ENCODE assay signal across 11 cellular contexts in the genomic region with DNA sequence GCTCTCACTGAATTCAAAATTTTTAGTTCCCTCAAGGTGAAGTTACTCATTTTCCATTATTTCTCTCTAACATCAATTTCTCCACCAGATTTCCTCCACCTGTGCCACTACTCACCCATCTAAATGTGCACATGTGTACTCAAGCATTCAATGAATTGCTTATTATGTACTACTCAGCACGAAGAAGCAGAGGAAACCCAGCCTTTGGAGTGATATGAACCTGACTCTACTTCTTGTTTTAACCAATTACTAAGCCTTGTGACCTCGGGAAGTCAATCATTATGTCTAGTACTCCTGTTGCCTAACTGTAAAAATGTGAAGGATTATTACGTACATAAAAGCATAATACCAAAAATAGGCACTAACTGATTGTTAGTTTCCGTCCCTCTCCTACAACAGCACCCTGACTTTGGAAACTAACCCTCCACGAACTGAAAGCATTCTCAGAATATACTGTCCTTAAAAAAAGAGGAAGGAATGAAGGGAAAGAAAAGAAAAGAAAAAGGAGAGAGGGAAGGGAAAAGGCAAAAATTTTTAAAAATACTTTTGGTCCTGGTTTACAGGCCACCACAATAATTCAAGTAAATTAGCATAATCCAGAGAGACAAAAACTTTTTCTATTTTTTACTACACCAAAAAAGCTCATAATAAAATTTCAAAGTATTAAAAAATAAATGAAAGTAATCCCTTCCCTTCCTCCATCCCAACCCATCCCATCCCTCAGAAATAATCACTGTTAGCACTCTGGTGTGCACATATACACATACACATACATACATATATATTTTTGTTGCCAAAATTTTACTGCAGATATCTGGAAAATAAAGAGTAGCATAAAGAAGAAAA. TPM values are rescaled to one million over a fixed set of nuclear protein-coding genes. Genes with fewer than 3 reads are reported as not detected.
DNase-seq lines count a peak whose midpoint lies in the region; ATAC-seq, FAIRE-seq and TF ChIP-seq lines count a peak whose summit lies in the region.
"Had no signal": no experiment of that assay in that cellular context is flagged by ENCODE, and none has a peak within 500 bp of the region (broad histone marks: within the 10 kb centered on the region; RNA-seq: fewer than 3 reads in every experiment).

No MANE protein-coding gene starts in this region.

- TF ChIP-seq CTCF in OCI-LY7 (conservative IDR thresholded peaks at IDR 0.05; ENCODE audit: low read length) (no peak), H1 (IDR thresholded peaks at IDR 0.05; ENCODE audit: control extremely low read depth in 1 of 3, insufficient read depth in 1 of 3, low read depth in 1 of 3, low read length in 3 of 3) (no peak), type B pancreatic cell (conservative IDR thresholded peaks at IDR 0.05) (no peak)

- H3K4me2 ChIP-seq in OCI-LY7 (ENCODE audit: low read length) (peak overlapping the region; percentile 83), H1 (ENCODE audit: insufficient read depth in 1 of 2, low read depth in 2 of 2, low read length in 2 of 2) (no peak overlapping the region)

- H2BK12ac ChIP-seq in H1 (ENCODE audit: low read depth, low read length) = no peak overlapping the region

- H3K27ac ChIP-seq in OCI-LY7 (ENCODE audit: low read depth, low read length, poor library complexity, severe bottlenecking) (peak overlapping the region; percentile 87), H1 (ENCODE audit: low read depth, low read length) (no peak overlapping the region)

- CTCF ChIA-PET in OCI-LY7 (lab: Charles Lee; ENCODE audit: unreplicated experiment) (no interaction called here), H1 (lab: Charles Lee; ENCODE audit: partially characterized antibody) (interaction anchor here (0.5 kb wide), 1 partner anchor 41 kb away, joined by 3 read pairs; no protein-coding TSS in a partner anchor)

- H3K9ac ChIP-seq in H1 (replicated peaks in 1 of 4; ENCODE audit: extremely low read depth in 1 of 4, low read depth in 3 of 4, low read length in 3 of 4) = no peak overlapping the region

- H3K56ac ChIP-seq in H1 (replicated peaks; ENCODE audit: insufficient read length, low read depth, low read length) = no peak overlapping the region

- H4K20me1 ChIP-seq in OCI-LY7 (ENCODE audit: insufficient read depth, low read length) = peaks cover 26% of the 10 kb centered on the region; the same call in 1 of the 2 replicates
- H4K20me1 ChIP-seq in H1 (replicated peaks in 1 of 2; ENCODE audit: control insufficient read depth in 1 of 2, insufficient read depth in 2 of 2, low read length in 2 of 2) = peaks cover 32 to 58% of the 10 kb centered on the region in 2 experiments

- no peak overlapping the region for H3K18ac ChIP-seq in H1 (ENCODE audit: extremely low read depth, low read length)

- H4K5ac ChIP-seq in H1 (ENCODE audit: insufficient read length, low read depth, low read length) = no peak overlapping the region

- no peak overlapping the region for H3K23ac ChIP-seq in H1 (ENCODE audit: insufficient read length)

- H2AFZ ChIP-seq in OCI-LY7 (ENCODE audit: low read length) (no peak overlapping the region), H1 (ENCODE audit: low read length) (no peak overlapping the region)

- H3K4ac ChIP-seq in H1 (replicated peaks; ENCODE audit: insufficient read length, low read depth, low read length) = no peak overlapping the region

- no peak for DNase-seq in activated T-cell treated with anti-CD3 and anti-CD28 coated beads, Interleukin-2, amount 50 U/mL, for 72 hours
- DNase-seq in activated T-cell treated with anti-CD3 and anti-CD28 coated beads, Interleukin-2, amount 50 U/mL, for 48 hours = no peak
- DNase-seq in OCI-LY7 (ENCODE audit: low spot score) (peak; percentile 76), H1 (ENCODE audit: low read depth in 1 of 2, low spot score in 2 of 2) (no peak), type B pancreatic cell (ENCODE audit: extremely low spot score, unreplicated experiment) (no peak), AG20443 (ENCODE audit: low spot score) (no peak)
- no peak for DNase-seq in effector CD8-positive, alpha-beta T cell (lab: John Stamatoyannopoulos, UW)
- DNase-seq: left cardiac atrium, NCI-H187 treated with DMSO at 0.1 percent for 48 hours, occipital lobe had no signal

- H3K27ac Mint-ChIP-seq in activated T-cell treated with anti-CD3 and anti-CD28 coated beads, Interleukin-2, amount 50 U/mL, for 72 hours = peak overlapping the region; percentile 67
- peak overlapping the region; percentile 30 for H3K27ac Mint-ChIP-seq in type B pancreatic cell

- WGBS in H1 (ENCODE audit: extremely low coverage in 1 of 2, insufficient coverage in 1 of 2, insufficient read length in 1 of 2, insufficient replicate concordance in 2 of 2, low coverage in 1 of 2, low lambda C conversion rate in 2 of 2, missing lambda C conversion rate in 1 of 2), 2 experiments = 82% methylated on average over 5 of the region's 5 CpGs; no CpG with 5 or more reads in 1 of the 2 experiments

- peaks cover 0 to 9% of the 10 kb centered on the region in 2 donors for H3K36me3 Mint-ChIP-seq in activated T-cell treated with anti-CD3 and anti-CD28 coated beads, Interleukin-2, amount 50 U/mL, for 72 hours (ENCODE audit: insufficient read depth in 2 of 2)
- peaks cover 12% of the 10 kb centered on the region for H3K36me3 Mint-ChIP-seq in type B pancreatic cell

- H3K79me1 ChIP-seq in H1 (ENCODE audit: low read depth, low read length) = no peaks in the 10 kb centered on the region; the same call in none of the 2 replicates

- no peak for TF ChIP-seq EP300 in H1 (IDR thresholded peaks at IDR 0.05; ENCODE audit: borderline replicate concordance in 1 of 2, low read depth in 2 of 2, low read length in 2 of 2)

- H3K79me2 ChIP-seq in OCI-LY7 (ENCODE audit: insufficient read depth, low read depth, low read length) (peaks cover 98% of the 10 kb centered on the region), H1 (ENCODE audit: control insufficient read depth in 1 of 2, insufficient read depth in 2 of 2, low read length in 2 of 2) (peaks cover 68 to 98% of the 10 kb centered on the region in 2 experiments)

- H3K23me2 ChIP-seq in H1 (ENCODE audit: low read depth, low read length) = no peaks in the 10 kb centered on the region

- H2AK5ac ChIP-seq in H1 (ENCODE audit: low read depth, low read length) = no peak overlapping the region

- no peaks in the 10 kb centered on the region for H3K27me3 ChIP-seq in H1 (replicated peaks in 1 of 4; ENCODE audit: control insufficient read depth in 3 of 4, extremely low read depth in 1 of 4, insufficient read depth in 3 of 4, low read length in 3 of 4)

- POLR2A ChIA-PET in OCI-LY7 (lab: Charles Lee) (interaction anchor here (0.6 to 1.2 kb wide), 4 partner anchors 9 to 864 kb away, joined by 3 read pairs; no protein-coding TSS in a partner anchor), H1 (lab: Charles Lee; ENCODE audit: partially characterized antibody) (no interaction called here)

- peak overlapping the region; percentile 62 for H3K4me3 ChIP-seq in OCI-LY7 (ENCODE audit: low read depth, low read length, poor library complexity, severe bottlenecking)
- H3K4me3 ChIP-seq in H1 (ENCODE audit: extremely low read depth in 1 of 4, insufficient read depth in 2 of 4, low read depth in 3 of 4, low read length in 4 of 4) = no peak overlapping the region

- no peak overlapping the region for H2BK20ac ChIP-seq in H1 (ENCODE audit: low read length)

- TSS peak; percentile 11 for BruUV-seq in OCI-LY7 (replicated peaks; lab: Mats Ljungman, UMichigan)

- no peak for TF ChIP-seq POLR2A in H1 (IDR thresholded peaks at IDR 0.05; ENCODE audit: control extremely low read depth in 1 of 2, low read depth in 2 of 2, low read length in 2 of 2)

- H3K4me3 Mint-ChIP-seq in activated T-cell treated with anti-CD3 and anti-CD28 coated beads, Interleukin-2, amount 50 U/mL, for 72 hours = peak overlapping the region; percentile 6 to 20
- H3K4me3 Mint-ChIP-seq in type B pancreatic cell = no peak overlapping the region

- H2BK120ac ChIP-seq in H1 (replicated peaks; ENCODE audit: low read depth, low read length) = no peak overlapping the region

- ATAC-seq in activated T-cell treated with anti-CD3 and anti-CD28 coated beads, Interleukin-2, amount 50 U/mL, for 72 hours (replicated peaks in 1 of 2) = no peak
- ATAC-seq in GM19351 (IDR thresholded peaks at IDR 0.05; ENCODE audit: unreplicated experiment) = no peak

- H3K9me2 ChIP-seq in OCI-LY7 (ENCODE audit: insufficient read depth, low read length) = no peaks in the 10 kb centered on the region

- intact Hi-C loops in OCI-LY7 (cut with micrococcal nuclease; ENCODE audit: unreplicated experiment) = loop anchor here (2.0 kb wide), 1 partner anchor 53 kb away; a partner anchor contains a TSS

- peak; percentile 66 for FAIRE-seq in H1 (lab: Jason Lieb, UNC)

- H3K14ac ChIP-seq in H1 (ENCODE audit: insufficient read length) = no peak overlapping the region

- H2BK5ac ChIP-seq in H1 (ENCODE audit: low read depth, low read length) = no peak overlapping the region

- no peak overlapping the region for H4K8ac ChIP-seq in H1 (ENCODE audit: extremely low read depth, insufficient read depth, low read length)

- H3K27me3 Mint-ChIP-seq in activated T-cell treated with anti-CD3 and anti-CD28 coated beads, Interleukin-2, amount 50 U/mL, for 72 hours (ENCODE audit: low read depth) = no peaks in the 10 kb centered on the region
- H3K27me3 Mint-ChIP-seq in type B pancreatic cell = no peaks in the 10 kb centered on the region

- H3K9me3 ChIP-seq in OCI-LY7 (ENCODE audit: low read length) (no peaks in the 10 kb centered on the region), H1 (ENCODE audit: insufficient read depth in 2 of 2, low read depth in 1 of 2, low read length in 1 of 2) (no peaks in the 10 kb centered on the region)

- TF ChIP-seq RAD21 in H1 (IDR thresholded peaks at IDR 0.05 in 1 of 2, conservative IDR thresholded peaks at IDR 0.05 in 1 of 2; ENCODE audit: low read depth in 2 of 2, low read length in 2 of 2) = no peak

- no peak overlapping the region for H4K91ac ChIP-seq in H1 (replicated peaks; ENCODE audit: insufficient read length, low read length)

- peaks cover 31% of the 10 kb centered on the region; the same call in 1 of the 2 replicates for H3K36me3 ChIP-seq in OCI-LY7 (ENCODE audit: insufficient read depth, low read length)
- no peaks in the 10 kb centered on the region for H3K36me3 ChIP-seq in H1 (ENCODE audit: control insufficient read depth in 2 of 4, insufficient read depth in 4 of 4, low read length in 3 of 4)

- no peak overlapping the region for H2BK15ac ChIP-seq in H1 (ENCODE audit: low read length)

- no peaks in the 10 kb centered on the region for H3K9me3 Mint-ChIP-seq in activated T-cell treated with anti-CD3 and anti-CD28 coated beads, Interleukin-2, amount 50 U/mL, for 72 hours
- H3K9me3 Mint-ChIP-seq in type B pancreatic cell = no peaks in the 10 kb centered on the region

- H3K4me1 ChIP-seq in OCI-LY7 (ENCODE audit: insufficient read depth, low read length, poor library complexity, severe bottlenecking) (peaks cover 94% of the 10 kb centered on the region), H1 (replicated peaks in 1 of 4; ENCODE audit: control insufficient read depth in 3 of 4, insufficient read depth in 4 of 4, low read length in 3 of 4) (peaks cover 0 to 8% (median 1%) of the 10 kb centered on the region in 4 experiments; a peak in 4 of 7 replicates)

- H3K4me1 Mint-ChIP-seq in activated T-cell treated with anti-CD3 and anti-CD28 coated beads, Interleukin-2, amount 50 U/mL, for 72 hours (ENCODE audit: low read depth) = peaks cover 98% of the 10 kb centered on the region
- H3K4me1 Mint-ChIP-seq in type B pancreatic cell (ENCODE audit: unreplicated experiment) = peaks cover 34% of the 10 kb centered on the region

RNA-seq across cellular contexts. Expression of a gene that starts 53.6 kb away (rescaled TPM):
- 100 to 1,000 TPM in 1 of 2 donors, 10 to 100 TPM in 1; 73.5 to 130 TPM for total RNA-seq in activated T-cell treated with anti-CD3 and anti-CD28 coated beads, Interleukin-2, amount 50 U/mL, for 72 hours
- total RNA-seq in OCI-LY7 (2014; rRNA removed; shearing (Covaris generic)) = 92.1 and 96.9 TPM in 2 replicates
- total RNA-seq in OCI-LY7 (2022) = 129 and 130 TPM in 2 replicates
- 116 and 128 TPM in 2 replicates for total RNA-seq in H1 (2021; fragmentation: NEBNext Ultra II Directional; extraction: Animal tissue kit (Norgen Biotek cat#: 25700))
- 34.0 and 43.3 TPM in 2 replicates for polyA plus RNA-seq in H1 (2011; rRNA removed)
- 43.4 TPM for polyA plus RNA-seq in H1 (2011; cell fraction: cytosol; rRNA removed)
- polyA plus RNA-seq in H1 (2011; cell fraction: nucleus; rRNA removed) = 91.2 TPM
- polyA plus RNA-seq in H1 (2012, experiment 1 of 2) = 42.8 to 47.9 TPM (median 45.5 TPM) in 4 replicates
- 14.3 TPM for polyA plus RNA-seq in H1 (2012, experiment 2 of 2)
- 47.3 TPM for polyA plus RNA-seq in H1 (2013, experiment 1 of 2)
- 41.5 TPM for polyA plus RNA-seq in H1 (2013, experiment 2 of 2)
- 214 and 279 TPM in 2 replicates for polyA minus RNA-seq in H1 (2011; rRNA and poly(A)+ RNA removed)
- polyA minus RNA-seq in H1 (2011; cell fraction: cytosol; rRNA and poly(A)+ RNA removed) = 115 TPM
- polyA minus RNA-seq in H1 (2011; cell fraction: nucleus; rRNA and poly(A)+ RNA removed) = 364 TPM
- 85.4 and 129 TPM in 2 replicates for total RNA-seq in type B pancreatic cell (ENCODE audit: low replicate concordance)
